9 cellular contexts compared by ENCODE assay signal in genomic region chr6:14732845-14733757, GRCh38.
DNase-seq lines count a peak whose midpoint lies in the region; ATAC-seq and TF ChIP-seq lines count a peak whose summit lies in the region.
"Had no signal": no experiment of that assay in that cellular context is flagged by ENCODE, and none has a peak within 500 bp of the region (broad histone marks: within the 10 kb centered on the region; RNA-seq: fewer than 3 reads in every experiment).

No MANE protein-coding gene starts in this region.

- no peak overlapping the region for H3K27ac ChIP-seq in sigmoid colon

- TF ChIP-seq POLR2A in sigmoid colon (IDR thresholded peaks at IDR 0.05): no peak

- intact Hi-C loops in sigmoid colon (cut with DNase I): no loop called here

- 70 to 86% methylated on average over 17 of the region's 17 CpGs for WGBS in sigmoid colon, 2 donors

- no peaks in the 10 kb centered on the region for H3K9me3 ChIP-seq in MG63
- H3K9me3 ChIP-seq in sigmoid colon: no peaks in the 10 kb centered on the region

- peak; percentile 27 for DNase-seq in AG08396 (ENCODE audit: low spot score)
- DNase-seq in MG63: peak; percentile 84
- DNase-seq in activated gamma-delta T cell treated with anti-CD3 and anti-CD28 coated beads, Interleukin-2, amount 50 U/mL, for 16 hours (ENCODE audit: low read depth): peak; percentile 36
- DNase-seq in kidney tubule cell (ENCODE audit: low spot score): peak; percentile 97
- no peak for DNase-seq in NCI-H446 treated with DMSO at 0.1 percent for 48 hours (lab: John Stamatoyannopoulos, UW)
- no peak for DNase-seq in sigmoid colon
- no peak for DNase-seq in NOMO-1 treated with DMSO at 0.1 percent for 48 hours (lab: John Stamatoyannopoulos, UW; ENCODE audit: unreplicated experiment)
- DNase-seq: dermis blood vessel endothelial cell had no signal

- TF ChIP-seq CTCF in sigmoid colon (IDR thresholded peaks at IDR 0.05): no peak

- H3K36me3 ChIP-seq in MG63 (no peaks in the 10 kb centered on the region), sigmoid colon (no peaks in the 10 kb centered on the region)

- H3K4me1 ChIP-seq in sigmoid colon: no peaks in the 10 kb centered on the region

- H3K27me3 ChIP-seq in MG63 (no peaks in the 10 kb centered on the region), sigmoid colon (no peaks in the 10 kb centered on the region)

- H3K4me3 ChIP-seq in MG63 (no peak overlapping the region), sigmoid colon (no peak overlapping the region)

- no peak for TF ChIP-seq EP300 in sigmoid colon (IDR thresholded peaks at IDR 0.05)

- ATAC-seq in GM18909 (IDR thresholded peaks at IDR 0.05; ENCODE audit: poor library complexity, unreplicated experiment): no peak

Comparison
In these comparisons a context has a peak if more than half of its experiments do, and no peak if none do; other contexts are left out.
1. DNase-seq: peak in AG08396 (single experiment), MG63 (single experiment), activated gamma-delta T cell treated with anti-CD3 and anti-CD28 coated beads, Interleukin-2, amount 50 U/mL, for 16 hours (single experiment) and kidney tubule cell (single experiment); none in NCI-H446 treated with DMSO at 0.1 percent for 48 hours (single experiment), sigmoid colon (single experiment) and NOMO-1 treated with DMSO at 0.1 percent for 48 hours (single experiment).